14 cellular contexts compared by ENCODE assay signal in the genomic region with DNA sequence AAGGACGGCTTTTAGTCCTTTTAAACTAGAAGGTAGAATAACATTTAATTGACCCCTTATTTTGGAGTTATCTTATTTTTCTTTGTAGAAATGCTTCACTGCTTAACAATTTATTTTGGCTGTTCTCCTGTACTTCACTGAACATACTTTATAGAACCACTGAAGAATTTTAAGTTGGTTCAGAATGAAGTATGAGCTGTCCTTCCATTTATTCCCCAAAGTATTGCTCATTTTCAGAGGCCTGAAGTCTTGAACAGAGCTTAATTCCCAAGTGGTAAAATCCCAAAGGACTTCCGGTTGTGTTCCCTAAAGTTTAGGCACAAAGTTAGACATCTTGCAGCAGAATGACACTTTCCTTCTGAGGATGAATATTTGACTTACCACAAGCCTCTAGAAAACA.
DNase-seq lines count a peak whose midpoint lies in the region.
"Had no signal": no experiment of that assay in that cellular context is flagged by ENCODE, and none has a peak within 500 bp of the region (broad histone marks: within the 10 kb centered on the region; RNA-seq: fewer than 3 reads in every experiment).

No MANE protein-coding gene starts in this region.

- DNase-seq in GM04503 (ENCODE audit: low read depth) (peak; percentile 7), adipocyte (ENCODE audit: low read depth) (peak; percentile 38), fibroblast of peridontal ligament (ENCODE audit: extremely low read depth) (peak; percentile 59), stromal cell of bone marrow (ENCODE audit: low read depth) (peak; percentile 58), DMS 273 (lab: John Stamatoyannopoulos, UW; ENCODE audit: unreplicated experiment) (no peak), amygdala (lab: John Stamatoyannopoulos, UW) (no peak), epidermal melanocyte (ENCODE audit: insufficient read length, low spot score) (no peak), putamen (ENCODE audit: low spot score) (no peak)
- DNase-seq: ACHN; CD4-positive, alpha-beta memory T cell; DMS79 treated with DMSO at 0.1 percent for 48 hours; KG1 had no signal

- H3K9ac ChIP-seq in adipocyte (ENCODE audit: low read length): no peak overlapping the region
- H3K9ac ChIP-seq: BLaER1 had no signal

- no peaks in the 10 kb centered on the region for H3K9me3 ChIP-seq in adipocyte (ENCODE audit: control insufficient read depth, low read length)
- H3K9me3 ChIP-seq: BLaER1, HAP-1 had no signal

- H3K27me3 ChIP-seq in adipocyte (replicated peaks; ENCODE audit: control insufficient read depth, insufficient read depth, low read length): no peaks in the 10 kb centered on the region
- H3K27me3 ChIP-seq: BLaER1 had no signal

- no peaks in the 10 kb centered on the region for H3K36me3 ChIP-seq in adipocyte (ENCODE audit: control insufficient read depth, insufficient read depth, low read length, severe bottlenecking)
- H3K36me3 ChIP-seq: BLaER1, HAP-1 had no signal

- H3K4me3 ChIP-seq in adipocyte (ENCODE audit: low read length): no peak overlapping the region
- H3K4me3 ChIP-seq: BLaER1, HAP-1 had no signal

- H3K4me1 ChIP-seq in adipocyte (ENCODE audit: control insufficient read depth, insufficient read depth, low read length): no peaks in the 10 kb centered on the region
- H3K4me1 ChIP-seq: BLaER1, HAP-1 had no signal

Comparison
In these comparisons a context has a peak if more than half of its experiments do, and no peak if none do; other contexts are left out.
1. DNase-seq: peak in GM04503 (single experiment), adipocyte (single experiment), fibroblast of peridontal ligament (single experiment) and stromal cell of bone marrow (single experiment); none in DMS 273 (single experiment), amygdala (0 of 56), epidermal melanocyte (single experiment) and putamen (single experiment).